Comparison of ENCODE assay signal across 16 cellular contexts in genomic region chr3:53181528-53181927, GRCh38. TPM values are rescaled to one million over a fixed set of nuclear protein-coding genes. Genes with fewer than 3 reads are reported as not detected.
A peak's percentile ranks its signal among the peaks of the same experiment; 100 is the strongest.
DNase-seq lines count a peak whose midpoint lies in the region; ATAC-seq, FAIRE-seq and TF ChIP-seq lines count a peak whose summit lies in the region.
"Had no signal": no experiment of that assay in that cellular context is flagged by ENCODE, and none has a peak within 500 bp of the region (broad histone marks: within the 10 kb centered on the region; RNA-seq: fewer than 3 reads in every experiment).

No MANE protein-coding gene starts in this region.

- ATAC-seq in Panc1 = 0 out of 2 replicates have a peak, but pooled peaks have one; percentile 7
- ATAC-seq in memory B cell (ENCODE audit: low read depth) = no peak
- no peak for ATAC-seq in HG03095 (IDR thresholded peaks at IDR 0.05; ENCODE audit: unreplicated experiment)
- ATAC-seq in pancreas = no peak
- ATAC-seq: GM23338 had no signal

- peaks cover 13% of the 10 kb centered on the region for H3K36me3 Mint-ChIP-seq in HFFc6 (ENCODE audit: low read depth)
- peaks cover 18% of the 10 kb centered on the region for H3K36me3 Mint-ChIP-seq in memory B cell

- no peak overlapping the region for H3K4me3 Mint-ChIP-seq in HFFc6
- peak overlapping the region; percentile 70 for H3K4me3 Mint-ChIP-seq in memory B cell
- H3K4me3 Mint-ChIP-seq: GM23338 had no signal

- in situ Hi-C loops in Panc1 (cut with HindIII; ENCODE audit: low pct_unique_long_range_greater_than_20kb, low sequenced_read_pairs) = no loop called here

- no peak overlapping the region for H3K27ac ChIP-seq in Panc1 (ENCODE audit: low read length)
- H3K27ac ChIP-seq in pancreas = no peak overlapping the region
- H3K27ac ChIP-seq: SJSA1 had no signal

- H3K4me3 ChIP-seq in Panc1 (ENCODE audit: low read depth in 2 of 2, low read length in 2 of 2) (no peak overlapping the region), pancreas (no peak overlapping the region)
- H3K4me3 ChIP-seq: GM23338, SJSA1 had no signal

- H3K27me3 Mint-ChIP-seq in HFFc6 (ENCODE audit: insufficient read depth) (peaks cover 1% of the 10 kb centered on the region; the same call in 1 of the 2 replicates), memory B cell (no peaks in the 10 kb centered on the region)

- no peak for FAIRE-seq in pancreas (lab: Jason Lieb, UNC)
- FAIRE-seq in RCC 7860 (lab: Jason Lieb, UNC) = no peak
- FAIRE-seq: G401.6 had no signal

- DNase-seq in HFFc6 (no peak), Panc1 (ENCODE audit: low read depth, low spot score) (no peak), memory B cell (ENCODE audit: low spot score in 2 of 2) (no peak), pancreas (no peak), RCC 7860 (ENCODE audit: low spot score) (no peak), NCI-H226 (no peak)
- DNase-seq: DMS79 treated with DMSO at 0.1 percent for 48 hours, NCI-H1105 treated with DMSO at 0.1 percent for 48 hours, NCI-H1694 treated with DMSO at 0.1 percent for 48 hours, NCI-H446, NCI-H69, SW 1271 had no signal

- no peaks in the 10 kb centered on the region for H3K9me3 Mint-ChIP-seq in HFFc6
- H3K9me3 Mint-ChIP-seq in memory B cell = no peaks in the 10 kb centered on the region
- H3K9me3 Mint-ChIP-seq: GM23338 had no signal

- WGBS in pancreas, 2 donors = 96 to 97% methylated on average over 11 of the region's 11 CpGs

- intact Hi-C loops in Panc1 (cut with micrococcal nuclease; ENCODE audit: unreplicated experiment) = no loop called here
- intact Hi-C loops in pancreas (cut with DNase I) = no loop called here

- no peak overlapping the region for H3K27ac Mint-ChIP-seq in HFFc6
- peak overlapping the region; percentile 69 for H3K27ac Mint-ChIP-seq in memory B cell
- H3K27ac Mint-ChIP-seq: GM23338 had no signal

- POLR2A ChIA-PET in Panc1 (lab: Charles Lee) = no interaction called here

- H3K4me1 ChIP-seq in Panc1 (ENCODE audit: control insufficient read depth, insufficient read depth, low read length) (no peaks in the 10 kb centered on the region), pancreas (no peaks in the 10 kb centered on the region)
- H3K4me1 ChIP-seq: SJSA1 had no signal

- H3K27me3 ChIP-seq in Panc1 (ENCODE audit: control insufficient read depth, insufficient read depth, low read length) (no peaks in the 10 kb centered on the region), pancreas (no peaks in the 10 kb centered on the region)
- H3K27me3 ChIP-seq: SJSA1 had no signal

- H3K36me3 ChIP-seq in Panc1 (ENCODE audit: control insufficient read depth, insufficient read depth, low read length) = no peaks in the 10 kb centered on the region
- H3K36me3 ChIP-seq in pancreas = peaks cover 0 to 72% (median 22%) of the 10 kb centered on the region in 3 donors

- no TSS peak for BruUV-seq in Panc1 (replicated peaks; lab: Mats Ljungman, UMichigan)

- TF ChIP-seq CTCF in HFFc6 (IDR thresholded peaks at IDR 0.05) (0 out of 2 replicates have a peak, but pooled peaks have one; percentile 19), Panc1 (IDR thresholded peaks at IDR 0.05) (no peak), pancreas (IDR thresholded peaks at IDR 0.05) (no peak)

- H3K4me1 Mint-ChIP-seq in HFFc6 (ENCODE audit: low read depth) = peaks cover under 1% of the 10 kb centered on the region
- H3K4me1 Mint-ChIP-seq in memory B cell = peaks cover 28% of the 10 kb centered on the region

- H3K9me3 ChIP-seq in Panc1 (ENCODE audit: control insufficient read depth, insufficient read depth, low read depth, low read length) = no peaks in the 10 kb centered on the region
- no peaks in the 10 kb centered on the region for H3K9me3 ChIP-seq in pancreas
- H3K9me3 ChIP-seq: SJSA1 had no signal

- CTCF ChIA-PET in Panc1 (lab: Charles Lee) = no interaction called here

RNA-seq across cellular contexts. Expression of gene PRKCD, which starts 20.5 kb away (rescaled TPM):
- total RNA-seq in HFFc6 (2021; fragmentation: NEBNext Ultra II Directional; extraction: Animal tissue kit (Norgen Biotek cat#: 25700)) = 10 to 100 TPM; 15.5 to 21.9 (median 20.0) TPM
- total RNA-seq in Panc1 (2021; ENCODE audit: unreplicated experiment) = 14.0 TPM
- polyA plus RNA-seq in Panc1 (2012; ENCODE audit: insufficient read length) = 16.1 TPM
- 10 to 100 TPM; 10.7 to 32.5 (median 14.6) TPM for total RNA-seq in pancreas
- 10 to 100 TPM; 13.4 to 22.6 TPM for polyA plus RNA-seq in pancreas

RNA-seq across cellular contexts. Expression of gene RFT1, which starts 51.3 kb away (rescaled TPM):
- total RNA-seq in HFFc6 (2021; fragmentation: NEBNext Ultra II Directional; extraction: Animal tissue kit (Norgen Biotek cat#: 25700)) = 10 to 100 TPM; 32.9 to 39.6 (median 34.7) TPM
- total RNA-seq in Panc1 (2021; ENCODE audit: unreplicated experiment) (21.0 TPM), pancreas (10 to 100 TPM; 10.4 to 20.4 (median 17.8) TPM)
- 19.0 TPM for polyA plus RNA-seq in Panc1 (2012; ENCODE audit: insufficient read length)
- 1 to 10 TPM; 6.9 TPM for polyA plus RNA-seq in pancreas
